In the genomic region with DNA sequence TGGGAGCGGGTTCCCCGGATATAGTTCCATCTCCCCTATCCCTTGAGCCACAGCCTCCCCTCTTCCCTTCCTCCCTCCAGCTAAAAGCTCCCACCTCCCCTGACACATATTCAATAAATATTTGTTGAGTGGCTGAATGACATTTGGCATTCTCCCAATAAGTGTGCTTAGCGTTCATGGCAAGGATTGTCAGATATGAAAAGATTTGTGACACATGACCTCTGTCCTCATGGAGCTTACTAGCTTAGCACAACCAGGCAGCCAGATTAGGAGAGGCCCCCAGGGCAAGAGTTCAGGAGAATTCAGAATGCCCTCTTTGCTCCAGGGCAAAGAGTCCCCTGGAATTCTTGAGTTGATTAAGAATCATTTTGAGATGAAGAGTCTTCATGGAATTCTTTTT, we compare ENCODE assay signal across 28 cellular contexts. TPM values are rescaled to one million over a fixed set of nuclear protein-coding genes. Genes with fewer than 3 reads are reported as not detected.
"Had no signal": no experiment of that assay in that cellular context is flagged by ENCODE, and none has a peak within 500 bp of the region (broad histone marks: within the 10 kb centered on the region; RNA-seq: fewer than 3 reads in every experiment).

No MANE protein-coding gene starts in this region.

- H3K36me3 ChIP-seq: breast epithelium, MG63 had no signal

- H3K4me1 Mint-ChIP-seq: activated naive CD4-positive, alpha-beta T cell treated with anti-CD3 and anti-CD28 coated beads, Interleukin-2, amount 50 U/mL, for 24 hours; T-helper 17 cell; WTC11 had no signal

- H3K27ac ChIP-seq: breast epithelium, KMS-11 had no signal

- H3K4me2 ChIP-seq: KMS-11 had no signal

- H3K4me3 ChIP-seq: breast epithelium, MG63 had no signal

- H3K4me3 Mint-ChIP-seq: activated naive CD4-positive, alpha-beta T cell treated with anti-CD3 and anti-CD28 coated beads, Interleukin-2, amount 50 U/mL, for 24 hours; activated T-cell treated with anti-CD3 and anti-CD28 coated beads, Interleukin-2, amount 50 U/mL, for 24 hours; activated T-helper 1 cell treated with anti-CD3 and anti-CD28 coated beads, Interleukin-12 subunit alpha, Interleukin-12 subunit beta, Interleukin-2, Interleukin-4 antibody, amounts not matched to agents 30 ng/mL and 10 ng/mL and 1 ng/mL, durations not matched to agents 14 hours and 24 hours and 36 hours; T-helper 17 cell; WTC11 had no signal

- H3K9ac ChIP-seq: KMS-11 had no signal

- H3K27ac Mint-ChIP-seq: activated naive CD4-positive, alpha-beta T cell treated with anti-CD3 and anti-CD28 coated beads, Interleukin-2, amount 50 U/mL, for 24 hours; activated T-cell treated with anti-CD3 and anti-CD28 coated beads, Interleukin-2, amount 50 U/mL, for 24 hours; activated T-helper 1 cell treated with anti-CD3 and anti-CD28 coated beads, Interleukin-12 subunit alpha, Interleukin-12 subunit beta, Interleukin-2, Interleukin-4 antibody, amounts not matched to agents 30 ng/mL and 10 ng/mL and 1 ng/mL, durations not matched to agents 14 hours and 24 hours and 36 hours; T-helper 17 cell; WTC11 had no signal

- H3K27me3 ChIP-seq: breast epithelium, MG63 had no signal

- H3K36me3 Mint-ChIP-seq: activated naive CD4-positive, alpha-beta T cell treated with anti-CD3 and anti-CD28 coated beads, Interleukin-2, amount 50 U/mL, for 24 hours had no signal

- DNase-seq: activated CD4-positive, alpha-beta T cell treated with anti-CD3 and anti-CD28 coated beads for 48 hours; activated CD4-positive, alpha-beta T cell treated with anti-CD3 and anti-CD28 coated beads, Interleukin-2, amount 50 U/mL, for 48 hours; activated CD4-positive, CD25-positive, alpha-beta regulatory T cell treated with anti-CD3 and anti-CD28 coated beads, Interleukin-2, amount 50 U/mL, for 72 hours; activated effector memory CD4-positive, alpha-beta T cell treated with Interleukin-2 at 50 U/mL for 16 hours; activated naive CD4-positive, alpha-beta T cell; activated T-cell treated with anti-CD3 and anti-CD28 coated beads, Interleukin-2, amount 50 U/mL, for 24 hours; aorta; MG63; MV-4-11; NCI-H1092 treated with DMSO at 0.1 percent for 48 hours; NCI-H1417 treated with DMSO at 0.1 percent for 48 hours; NCI-H1694; NCI-H2029; NCI-H2107; NCI-H345; NCI-H510A; NCI-H526 treated with DMSO at 0.1 percent for 48 hours; NCI-H82; SIG-M5; T-helper 17 cell; T-helper 9 cell had no signal

- H3K9me3 Mint-ChIP-seq: activated naive CD4-positive, alpha-beta T cell treated with anti-CD3 and anti-CD28 coated beads, Interleukin-2, amount 50 U/mL, for 24 hours had no signal

- H3K4me1 ChIP-seq: breast epithelium had no signal

RNA-seq across cellular contexts. Expression of a gene that starts 22.5 kb away (rescaled TPM):
- total RNA-seq: activated T-helper 1 cell treated with anti-CD3 and anti-CD28 coated beads, Interleukin-12 subunit alpha, Interleukin-12 subunit beta, Interleukin-2, Interleukin-4 antibody, amounts not matched to agents 30 ng/mL and 10 ng/mL and 1 ng/mL, durations not matched to agents 14 hours and 24 hours and 36 hours; OCI-LY7; RPMI7951; T-helper 17 cell had no signal

RNA-seq across cellular contexts. Expression of a gene that starts 26.2 kb away (rescaled TPM):
- polyA plus RNA-seq: aorta had no signal
